8 cellular contexts compared by ENCODE assay signal in the genomic region with DNA sequence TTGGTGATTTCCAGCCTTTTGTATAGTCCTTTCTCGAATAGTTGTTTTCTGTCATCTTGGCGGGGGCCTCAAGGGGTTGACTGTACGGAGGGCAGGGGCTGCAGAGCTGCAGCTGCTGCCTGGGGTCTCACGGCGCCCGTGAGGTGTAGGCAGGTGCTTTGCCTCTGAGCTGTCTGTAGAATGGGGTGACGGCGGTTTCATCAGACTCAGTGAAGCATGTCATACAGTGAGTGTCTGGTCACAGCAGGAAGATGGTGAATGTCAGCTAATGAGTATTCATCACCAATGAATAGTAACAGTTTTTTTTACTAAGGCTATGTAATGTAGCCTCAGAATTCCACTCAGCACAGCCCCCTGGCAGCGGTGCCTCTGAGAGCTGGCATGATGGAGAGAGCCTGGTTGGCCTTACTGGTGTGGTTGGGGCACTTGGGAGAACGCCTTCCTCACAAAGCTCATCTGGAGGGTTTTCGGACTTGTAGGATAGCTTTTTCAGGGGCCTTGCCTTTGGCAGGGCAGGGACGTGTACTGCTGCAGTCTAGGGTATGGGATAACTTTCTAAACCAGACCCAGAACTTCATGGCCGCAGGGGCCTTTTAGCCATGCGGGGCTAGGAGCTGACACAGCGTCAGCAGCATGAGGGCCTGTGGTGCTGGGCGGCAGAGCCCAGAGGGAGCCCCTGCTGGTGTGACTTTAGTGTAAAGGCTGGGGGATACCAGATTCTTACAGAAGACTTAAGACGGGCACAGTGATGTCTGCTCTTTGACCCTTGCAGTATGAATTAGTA. TPM values are rescaled to one million over a fixed set of nuclear protein-coding genes. Genes with fewer than 3 reads are reported as not detected.
DNase-seq lines count a peak whose midpoint lies in the region; ATAC-seq and TF ChIP-seq lines count a peak whose summit lies in the region.

No MANE protein-coding gene starts in this region.

- no peak overlapping the region for H3K4me3 Mint-ChIP-seq in neural crest cell

- intact Hi-C loops in A673 (cut with micrococcal nuclease; ENCODE audit: unreplicated experiment) (no loop called here), Panc1 (cut with micrococcal nuclease; ENCODE audit: unreplicated experiment) (no loop called here)

- no peaks in the 10 kb centered on the region for H3K27me3 Mint-ChIP-seq in neural crest cell (ENCODE audit: low read depth)

- H3K27ac ChIP-seq in A673 (ENCODE audit: low read depth, low read length, poor library complexity, severe bottlenecking) (peak overlapping the region; percentile 67), Panc1 (ENCODE audit: low read length) (0 out of 2 replicates have a peak overlapping the region, but pooled peaks have one; percentile 17), right atrium auricular region (no peak overlapping the region)

- H3K27ac Mint-ChIP-seq in neural crest cell (ENCODE audit: unreplicated experiment): peak overlapping the region; percentile 82

- in situ Hi-C loops in Panc1 (cut with HindIII; ENCODE audit: low pct_unique_long_range_greater_than_20kb, low sequenced_read_pairs): no loop called here

- ATAC-seq in GM19023 (IDR thresholded peaks at IDR 0.05; ENCODE audit: unreplicated experiment) (peak; percentile 81), HG03066 (IDR thresholded peaks at IDR 0.05; ENCODE audit: low read depth, unreplicated experiment) (peak; percentile 79), Panc1 (no peak)

- DNase-seq in A673 (ENCODE audit: low spot score) (peak; percentile 71), Panc1 (ENCODE audit: low read depth, low spot score) (no peak), neural crest cell (ENCODE audit: low read depth, low spot score) (no peak), right atrium auricular region (ENCODE audit: low spot score) (no peak), foreskin fibroblast (no peak), kidney glomerular epithelial cell (lab: John Stamatoyannopoulos, UW) (no peak)

- 0 out of 2 replicates have a peak, but pooled peaks have one; percentile 14 for TF ChIP-seq CTCF in A673 (conservative IDR thresholded peaks at IDR 0.05; ENCODE audit: low read depth, low read length)
- no peak for TF ChIP-seq CTCF in Panc1 (IDR thresholded peaks at IDR 0.05)
- TF ChIP-seq CTCF in neural crest cell (conservative IDR thresholded peaks at IDR 0.05): no peak
- TF ChIP-seq CTCF in right atrium auricular region (IDR thresholded peaks at IDR 0.05): no peak
- TF ChIP-seq CTCF in foreskin fibroblast (IDR thresholded peaks at IDR 0.05; ENCODE audit: low read depth, low read length): no peak

- H3K36me3 ChIP-seq in A673 (ENCODE audit: insufficient read depth, low read length, poor library complexity, severe bottlenecking): no peaks in the 10 kb centered on the region
- H3K36me3 ChIP-seq in Panc1 (ENCODE audit: control insufficient read depth, insufficient read depth, low read length): no peaks in the 10 kb centered on the region; the same call in 1 of the 2 replicates
- H3K36me3 ChIP-seq in right atrium auricular region: no peaks in the 10 kb centered on the region

- H3K4me1 Mint-ChIP-seq in neural crest cell: peaks cover 66% of the 10 kb centered on the region

- POLR2A ChIA-PET in A673 (lab: Charles Lee; ENCODE audit: low non-redundant PET): interaction anchor here (0.7 kb wide), 1 partner anchor 16 kb away, joined by 3 read pairs; no protein-coding TSS in a partner anchor
- POLR2A ChIA-PET in Panc1 (lab: Charles Lee): no interaction called here

- H3K9me3 ChIP-seq in A673 (ENCODE audit: low read depth, low read length, poor library complexity, severe bottlenecking) (no peaks in the 10 kb centered on the region), Panc1 (ENCODE audit: control insufficient read depth, insufficient read depth, low read depth, low read length) (no peaks in the 10 kb centered on the region), right atrium auricular region (no peaks in the 10 kb centered on the region)

- H3K4me1 ChIP-seq in A673 (ENCODE audit: insufficient read depth, low read length, poor library complexity, severe bottlenecking) (peaks cover 68% of the 10 kb centered on the region), Panc1 (ENCODE audit: control insufficient read depth, insufficient read depth, low read length) (peaks cover 52% of the 10 kb centered on the region), right atrium auricular region (peaks cover 0 to 83% of the 10 kb centered on the region in 2 donors)

- no peaks in the 10 kb centered on the region for H3K9me3 Mint-ChIP-seq in neural crest cell

- BruUV-seq in A673 (replicated peaks; lab: Mats Ljungman, UMichigan) (no TSS peak), Panc1 (replicated peaks; lab: Mats Ljungman, UMichigan) (no TSS peak)

- H3K27me3 ChIP-seq in A673 (replicated peaks; ENCODE audit: insufficient read depth, low read depth, low read length, poor library complexity): no peaks in the 10 kb centered on the region
- no peaks in the 10 kb centered on the region for H3K27me3 ChIP-seq in Panc1 (ENCODE audit: control insufficient read depth, insufficient read depth, low read length)
- no peaks in the 10 kb centered on the region for H3K27me3 ChIP-seq in right atrium auricular region

- no peaks in the 10 kb centered on the region for H3K36me3 Mint-ChIP-seq in neural crest cell (ENCODE audit: low read depth)

- CTCF ChIA-PET in A673 (lab: Charles Lee): interaction anchor here (1.0 kb wide), 1 partner anchor 15 kb away, joined by 3 read pairs; no protein-coding TSS in a partner anchor
- CTCF ChIA-PET in Panc1 (lab: Charles Lee): no interaction called here

- H3K4me3 ChIP-seq in A673 (ENCODE audit: low read depth, low read length, poor library complexity, severe bottlenecking): no peak overlapping the region
- H3K4me3 ChIP-seq in Panc1 (ENCODE audit: low read depth in 2 of 2, low read length in 2 of 2): no peak overlapping the region
- H3K4me3 ChIP-seq in right atrium auricular region: no peak overlapping the region
- no peak overlapping the region for H3K4me3 ChIP-seq in foreskin fibroblast (ENCODE audit: low read depth in 1 of 2, low read length in 2 of 2)

RNA-seq across cellular contexts. Expression of gene TENT4A, which starts 15.0 kb away (rescaled TPM):
- total RNA-seq in A673 (2021): 51.7 and 57.1 TPM in 2 replicates
- total RNA-seq in Panc1 (2021; ENCODE audit: unreplicated experiment): 29.6 TPM
- 21.0 TPM for polyA plus RNA-seq in Panc1 (2012; ENCODE audit: insufficient read length)
- total RNA-seq in neural crest cell: 39.3 and 41.2 TPM in 2 replicates
- total RNA-seq in right atrium auricular region: 10 to 100 TPM in 1 of 2 donors, 1 to 10 TPM in 1; 7.3 to 14.9 TPM

Comparison
In these comparisons a context has a peak if more than half of its experiments do, and no peak if none do; other contexts are left out.
1. H3K27ac ChIP-seq: peak in A673 (single experiment) and Panc1 (single experiment); none in right atrium auricular region (0 of 2).